In the genomic region with DNA sequence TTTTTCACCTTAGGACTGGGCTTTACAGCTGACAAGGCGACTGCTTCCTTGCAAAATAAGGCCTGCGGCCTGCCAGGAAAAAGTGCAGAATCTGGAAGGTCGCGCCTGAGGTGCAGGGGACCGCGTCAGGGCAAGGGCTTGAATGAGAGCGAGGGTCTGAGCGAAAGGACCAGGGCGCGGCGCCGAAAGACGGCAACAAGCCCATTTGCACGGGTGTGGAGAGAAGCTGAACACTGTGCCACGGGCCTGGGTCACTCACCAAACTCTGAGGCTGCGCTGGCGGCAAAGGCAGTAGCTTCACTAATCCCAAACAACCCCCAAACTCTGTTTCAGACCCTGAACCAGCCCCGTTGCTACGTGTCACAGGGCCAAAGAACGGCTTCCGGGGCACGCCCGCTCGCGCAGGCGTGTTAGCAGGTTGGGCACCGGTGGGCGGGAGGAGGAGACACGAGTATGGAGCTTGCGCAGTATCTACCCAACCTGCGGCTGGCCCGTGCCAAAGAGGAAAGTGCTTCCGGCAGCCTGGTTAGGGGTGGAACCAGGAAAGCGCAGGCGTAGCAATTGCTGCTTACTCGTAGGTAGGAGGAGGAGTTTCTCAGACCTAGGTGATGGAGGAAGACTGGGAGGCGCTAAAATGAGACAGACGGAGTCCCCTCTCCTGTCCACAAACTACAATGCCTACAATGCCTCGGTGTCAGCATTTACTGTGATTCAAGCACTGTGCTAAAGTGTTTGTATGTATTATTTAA, we compare ENCODE assay signal across 9 cellular contexts. TPM values are rescaled to one million over a fixed set of nuclear protein-coding genes. Genes with fewer than 3 reads are reported as not detected.
DNase-seq lines count a peak whose midpoint lies in the region; ATAC-seq and TF ChIP-seq lines count a peak whose summit lies in the region.
"Had no signal": no experiment of that assay in that cellular context is flagged by ENCODE, and none has a peak within 500 bp of the region (broad histone marks: within the 10 kb centered on the region; RNA-seq: fewer than 3 reads in every experiment).

A gene (plus strand): TSS at position 598 of the 749 bp plus-strand sequence.
A gene (minus strand): TSS at position 384 of the 749 bp plus-strand sequence. CDS start 704 bp downstream, outside the sequence.

- H3K4me1 Mint-ChIP-seq in central memory CD8-positive, alpha-beta T cell: peaks cover 33% of the 10 kb centered on the region

- H3K9me3 Mint-ChIP-seq in central memory CD8-positive, alpha-beta T cell: no peaks in the 10 kb centered on the region

- peak within 1 kb of the TSS; percentile 80 to 89 (median 85) for H3K27ac ChIP-seq in spleen

- peak within 1 kb of the TSS; percentile 96 for H3K4me3 Mint-ChIP-seq in central memory CD8-positive, alpha-beta T cell

- H3K4me3 ChIP-seq in spleen: peak within 1 kb of the TSS; percentile 59 to 79 (median 72)

- DNase-seq in AG09319 (ENCODE audit: extremely low read depth, low read depth) (peak; percentile 89), NCI-H345 (lab: John Stamatoyannopoulos, UW) (peak; percentile 99), iris pigment epithelial cell (ENCODE audit: low read depth) (peak; percentile 98), spleen (peak; percentile 99)
- DNase-seq in activated CD4-positive, CD25-positive, alpha-beta regulatory T cell (lab: John Stamatoyannopoulos, UW): peak; percentile 89 to 93 (median 92)
- DNase-seq in central memory CD8-positive, alpha-beta T cell (ENCODE audit: low spot score in 2 of 2): peak; percentile 93 to 96

- TF ChIP-seq CTCF in AG09319 (IDR thresholded peaks at IDR 0.05; ENCODE audit: low read depth, low read length) (no peak), spleen (IDR thresholded peaks at IDR 0.05 in 8 of 11, conservative IDR thresholded peaks at IDR 0.05 in 3 of 11) (no peak)

- WGBS in spleen, 5 donors: 0 to 1% (median 0%) methylated on average over 34 to 39 of the region's 39 CpGs

- peaks cover 10% of the 10 kb centered on the region for H3K27me3 Mint-ChIP-seq in central memory CD8-positive, alpha-beta T cell

- peaks cover 0 to 39% (median 4%) of the 10 kb centered on the region in 6 donors for H3K36me3 ChIP-seq in spleen

- peaks cover 6 to 55% (median 33%) of the 10 kb centered on the region in 6 donors for H3K4me1 ChIP-seq in spleen

- peaks cover 20% of the 10 kb centered on the region for H3K36me3 Mint-ChIP-seq in central memory CD8-positive, alpha-beta T cell (ENCODE audit: insufficient read depth)

- no peaks in the 10 kb centered on the region for H3K27me3 ChIP-seq in spleen (replicated peaks in 1 of 7)

- H3K27ac Mint-ChIP-seq in central memory CD8-positive, alpha-beta T cell (ENCODE audit: low read depth): peak within 1 kb of the TSS; percentile 98

- peak; percentile 99 for ATAC-seq in GM19025 (IDR thresholded peaks at IDR 0.05; ENCODE audit: low read depth, unreplicated experiment)
- peak; percentile 99 for ATAC-seq in HG03280 (IDR thresholded peaks at IDR 0.05; ENCODE audit: unreplicated experiment)
- ATAC-seq in central memory CD8-positive, alpha-beta T cell (replicated peaks; ENCODE audit: extremely low read depth, poor library complexity, severe bottlenecking): peak; percentile 96

- intact Hi-C loops in spleen (cut with DNase I; ENCODE audit: low total_unique reads): no loop called here

- no peaks in the 10 kb centered on the region for H3K9me3 ChIP-seq in spleen

- no peak for TF ChIP-seq POLR2A in spleen (IDR thresholded peaks at IDR 0.05)

RNA-seq across cellular contexts. Expression of the first gene that starts in this region (rescaled TPM):
- total RNA-seq in spleen: under 1 TPM; 0.09 to 0.24 (median 0.20) TPM
- polyA plus RNA-seq in spleen: under 1 TPM; under 0.01 to 0.03 (median 0.03) TPM
- total RNA-seq: T-helper 2 cell treated with Interferon-gamma antibody and Interleukin-4, amounts not matched to agents 100 ng/mL and 5 ng/mL, for 36 hours had no signal

RNA-seq across cellular contexts. Expression of the second gene that starts in this region (rescaled TPM):
- total RNA-seq in spleen: 10 to 100 TPM; 25.4 to 39.5 (median 34.1) TPM
- 1 to 10 TPM; 8.2 to 9.6 (median 8.2) TPM for polyA plus RNA-seq in spleen

Comparison
In these comparisons a context has a peak if more than half of its experiments do, and no peak if none do; other contexts are left out.
1. Peak in every context shown above with its lines: DNase-seq, ATAC-seq, H3K4me3 ChIP-seq and H3K27ac ChIP-seq.